ENCODE assay signal across 2 cellular contexts in genomic region chr10:21661935-21662334, GRCh38.
TF ChIP-seq lines count a peak whose summit lies in the region.

No MANE protein-coding gene starts in this region.

TF ChIP-seq in GM23338, 12 proteins besides CTCF, POLR2A, EP300 and RAD21 (continued from another document):
- TF ChIP-seq EZH2 (IDR thresholded peaks at IDR 0.05; ENCODE audit: low read depth, unreplicated experiment), result no peak
- TF ChIP-seq ZNF114 (CRISPR knock-in tag; IDR thresholded peaks at IDR 0.05), result no peak
- TF ChIP-seq ZNF462 (CRISPR knock-in tag; IDR thresholded peaks at IDR 0.05), result no peak
- no peak for TF ChIP-seq ETS1 (IDR thresholded peaks at IDR 0.05)
- TF ChIP-seq STAT1 (IDR thresholded peaks at IDR 0.05; ENCODE audit: unreplicated experiment), result no peak
- TF ChIP-seq CREB1 (CRISPR knock-in tag; IDR thresholded peaks at IDR 0.05; ENCODE audit: low read depth), result no peak
- no peak for TF ChIP-seq REST (IDR thresholded peaks at IDR 0.05; ENCODE audit: unreplicated experiment)
- no peak for TF ChIP-seq JUNB (IDR thresholded peaks at IDR 0.05; ENCODE audit: unreplicated experiment)
TF ChIP-seq in GM23338: peak in this region for 0.

TF ChIP-seq in K562, 482 proteins besides CTCF, POLR2A, EP300 and RAD21:
- TF ChIP-seq DEAF1 (CRISPR knock-in tag; IDR thresholded peaks at IDR 0.05), result peak; percentile 9; the same call in 1 of the 2 replicates
- TF ChIP-seq ZBTB1 (CRISPR knock-in tag; IDR thresholded peaks at IDR 0.05; ENCODE audit: borderline replicate concordance, low read depth), result no peak
- TF ChIP-seq SRF (CRISPR knock-in tag; IDR thresholded peaks at IDR 0.05), result no peak
- no peak for TF ChIP-seq ZBTB8A (IDR thresholded peaks at IDR 0.05; ENCODE audit: partially characterized antibody)
- no peak for TF ChIP-seq LARP7 (IDR thresholded peaks at IDR 0.05)
- TF ChIP-seq HDAC6 (IDR thresholded peaks at IDR 0.05; ENCODE audit: low read depth, low read length), result no peak
- TF ChIP-seq NR3C1 (CRISPR knock-in tag; IDR thresholded peaks at IDR 0.05), result no peak
